ENCODE assay signal across 20 cellular contexts in the genomic region with DNA sequence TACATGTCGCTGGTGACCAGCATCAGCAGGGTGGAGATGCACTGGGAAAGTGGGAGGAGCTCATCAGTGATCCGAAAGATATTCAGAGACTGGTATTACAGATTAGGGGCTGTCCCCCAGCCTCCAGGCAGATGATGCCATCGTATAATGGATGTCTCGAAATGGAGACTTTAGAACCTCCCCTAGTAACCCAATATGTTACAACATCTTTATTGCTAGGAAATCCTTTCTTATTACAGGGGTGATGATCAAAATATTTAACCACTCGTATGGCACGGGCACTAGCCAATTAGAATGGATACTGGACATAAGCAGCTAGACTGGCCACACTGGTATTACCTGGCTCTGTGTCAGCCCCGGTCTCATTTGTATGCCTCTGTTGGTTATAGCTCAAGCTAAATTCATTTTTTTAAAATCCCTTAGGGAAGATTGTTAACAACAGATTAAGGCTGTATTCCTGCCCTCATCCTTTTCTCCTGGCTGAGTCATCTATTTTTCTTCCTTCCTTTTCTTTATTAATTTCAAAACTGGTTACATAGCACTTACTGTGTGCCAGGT. TPM values are rescaled to one million over a fixed set of nuclear protein-coding genes. Genes with fewer than 3 reads are reported as not detected.
DNase-seq lines count a peak whose midpoint lies in the region; ATAC-seq and TF ChIP-seq lines count a peak whose summit lies in the region.
"Had no signal": no experiment of that assay in that cellular context is flagged by ENCODE, and none has a peak within 500 bp of the region (broad histone marks: within the 10 kb centered on the region; RNA-seq: fewer than 3 reads in every experiment).

No MANE protein-coding gene starts in this region.

- intact Hi-C loops in cardiac septum (cut with DNase I) = no loop called here

- peaks cover 0 to 85% (median 0%) of the 10 kb centered on the region in 11 experiments; a peak in 5 of 22 replicates for H3K36me3 ChIP-seq in BLaER1 treated with 17β-estradiol and CSF1 and Interleukin-3, amounts not matched to agents 10 nM and 100 nM
- H3K36me3 ChIP-seq in RWPE2 (ENCODE audit: low read depth) = no peaks in the 10 kb centered on the region
- no peaks in the 10 kb centered on the region for H3K36me3 ChIP-seq in parathyroid adenoma (ENCODE audit: control insufficient read depth, insufficient read depth, low read length)

- H3K27me3 ChIP-seq in BLaER1 treated with 17β-estradiol and CSF1 and Interleukin-3, amounts not matched to agents 10 nM and 100 nM = no peaks in the 10 kb centered on the region
- no peaks in the 10 kb centered on the region for H3K27me3 ChIP-seq in RWPE2 (ENCODE audit: insufficient read depth, poor library complexity, severe bottlenecking)
- H3K27me3 ChIP-seq in parathyroid adenoma (ENCODE audit: control insufficient read depth, insufficient read depth, low read length) = no peaks in the 10 kb centered on the region

- H3K4me1 ChIP-seq in BLaER1 treated with 17β-estradiol and CSF1 and Interleukin-3, amounts not matched to agents 10 nM and 100 nM = peaks cover 34 to 48% (median 42%) of the 10 kb centered on the region in 10 experiments
- H3K4me1 ChIP-seq in RWPE2 (ENCODE audit: insufficient read depth, poor library complexity, severe bottlenecking) (peaks cover 2% of the 10 kb centered on the region), parathyroid adenoma (peaks cover 52% of the 10 kb centered on the region)
- H3K4me1 ChIP-seq: A549 had no signal

- DNase-seq in RWPE2 (ENCODE audit: low spot score) (no peak), epithelial cell of prostate (ENCODE audit: low read depth, low spot score) (peak; percentile 31), Kasumi-1 (lab: John Stamatoyannopoulos, UW) (no peak), cardiac septum (ENCODE audit: low spot score) (no peak), cortex of kidney (lab: John Stamatoyannopoulos, UW) (no peak)
- DNase-seq: DND-41, GOT3, NCI-H1105, NCI-H1694, NCI-H510A treated with DMSO at 0.1 percent for 48 hours, NCI-H82 had no signal

- peak overlapping the region in 4 of 11 experiments; percentile 4 to 54 (median 21); a peak in 6 of 22 replicates for H3K27ac ChIP-seq in BLaER1 treated with 17β-estradiol and CSF1 and Interleukin-3, amounts not matched to agents 10 nM and 100 nM
- H3K27ac ChIP-seq in RWPE2 (ENCODE audit: poor library complexity, severe bottlenecking) (no peak overlapping the region), epithelial cell of prostate (peak overlapping the region; percentile 37), parathyroid adenoma (peak overlapping the region; percentile 100)
- H3K27ac ChIP-seq: A549, C4-2B had no signal

- H2AFZ ChIP-seq in parathyroid adenoma = no peak overlapping the region

- H3K4me3 ChIP-seq in BLaER1 treated with 17β-estradiol and CSF1 and Interleukin-3, amounts not matched to agents 10 nM and 100 nM = no peak overlapping the region
- H3K4me3 ChIP-seq in RWPE2 (ENCODE audit: severe bottlenecking) (no peak overlapping the region), parathyroid adenoma (ENCODE audit: low read depth, low read length) (no peak overlapping the region)
- H3K4me3 ChIP-seq: A549, GM12878 had no signal

- no peak overlapping the region for H3K9ac ChIP-seq in BLaER1 treated with 17β-estradiol and CSF1 and Interleukin-3, amounts not matched to agents 10 nM and 100 nM
- H3K9ac ChIP-seq in parathyroid adenoma = peak overlapping the region; percentile 4

- H3K9me3 ChIP-seq in BLaER1 treated with 17β-estradiol and CSF1 and Interleukin-3, amounts not matched to agents 10 nM and 100 nM (replicated peaks in 1 of 11) = peaks cover 0 to 10% (median 0%) of the 10 kb centered on the region in 11 experiments; a peak in 2 of 22 replicates
- H3K9me3 ChIP-seq in RWPE2 (ENCODE audit: severe bottlenecking) (no peaks in the 10 kb centered on the region), parathyroid adenoma (ENCODE audit: control insufficient read depth, low read length) (no peaks in the 10 kb centered on the region)
- H3K9me3 ChIP-seq: A549 had no signal

- ATAC-seq in RWPE2 (ENCODE audit: low read depth) = peak; percentile 21; the same call in 1 of the 3 replicates
- no peak for ATAC-seq in HG03571 (IDR thresholded peaks at IDR 0.05; ENCODE audit: unreplicated experiment)
- ATAC-seq: A549, GM12878, HepG2, Panc1, Right ventricle myocardium inferior had no signal

- no peaks in the 10 kb centered on the region for H4K20me1 ChIP-seq in BLaER1 treated with 17β-estradiol and CSF1 and Interleukin-3, amounts not matched to agents 10 nM and 100 nM

- TF ChIP-seq CTCF in RWPE2 (IDR thresholded peaks at IDR 0.05; ENCODE audit: poor library complexity, severe bottlenecking) (no peak), parathyroid adenoma (IDR thresholded peaks at IDR 0.05) (no peak)

- H3K79me2 ChIP-seq in parathyroid adenoma = peaks cover 4% of the 10 kb centered on the region

- peak overlapping the region; percentile 42 to 75 (median 66) for H3K4me2 ChIP-seq in BLaER1 treated with 17β-estradiol and CSF1 and Interleukin-3, amounts not matched to agents 10 nM and 100 nM
- H3K4me2 ChIP-seq in parathyroid adenoma (ENCODE audit: low read length) = no peak overlapping the region
- H3K4me2 ChIP-seq: A549 had no signal

RNA-seq across cellular contexts. Expression of a gene that starts 10.8 kb away (rescaled TPM):
- not detected for total RNA-seq in cardiac septum
- total RNA-seq: Right ventricle myocardium inferior had no signal

RNA-seq across cellular contexts. Expression of a gene that starts 25.0 kb away (rescaled TPM):
- not detected for total RNA-seq in cardiac septum
- total RNA-seq: GM12878, HepG2, Right ventricle myocardium inferior had no signal

RNA-seq across cellular contexts. Expression of a gene that starts 34.5 kb away (rescaled TPM):
- total RNA-seq in cardiac septum = 28.9 TPM

RNA-seq across cellular contexts. Expression of a gene that starts 34.9 kb away (rescaled TPM):
- 72.4 TPM for total RNA-seq in cardiac septum

RNA-seq across cellular contexts. Expression of a gene that starts 53.6 kb away (rescaled TPM):
- total RNA-seq in cardiac septum = 4.4 TPM
- total RNA-seq: HepG2 had no signal
